Comparison of ENCODE assay signal across 1 cellular context in the genomic region with DNA sequence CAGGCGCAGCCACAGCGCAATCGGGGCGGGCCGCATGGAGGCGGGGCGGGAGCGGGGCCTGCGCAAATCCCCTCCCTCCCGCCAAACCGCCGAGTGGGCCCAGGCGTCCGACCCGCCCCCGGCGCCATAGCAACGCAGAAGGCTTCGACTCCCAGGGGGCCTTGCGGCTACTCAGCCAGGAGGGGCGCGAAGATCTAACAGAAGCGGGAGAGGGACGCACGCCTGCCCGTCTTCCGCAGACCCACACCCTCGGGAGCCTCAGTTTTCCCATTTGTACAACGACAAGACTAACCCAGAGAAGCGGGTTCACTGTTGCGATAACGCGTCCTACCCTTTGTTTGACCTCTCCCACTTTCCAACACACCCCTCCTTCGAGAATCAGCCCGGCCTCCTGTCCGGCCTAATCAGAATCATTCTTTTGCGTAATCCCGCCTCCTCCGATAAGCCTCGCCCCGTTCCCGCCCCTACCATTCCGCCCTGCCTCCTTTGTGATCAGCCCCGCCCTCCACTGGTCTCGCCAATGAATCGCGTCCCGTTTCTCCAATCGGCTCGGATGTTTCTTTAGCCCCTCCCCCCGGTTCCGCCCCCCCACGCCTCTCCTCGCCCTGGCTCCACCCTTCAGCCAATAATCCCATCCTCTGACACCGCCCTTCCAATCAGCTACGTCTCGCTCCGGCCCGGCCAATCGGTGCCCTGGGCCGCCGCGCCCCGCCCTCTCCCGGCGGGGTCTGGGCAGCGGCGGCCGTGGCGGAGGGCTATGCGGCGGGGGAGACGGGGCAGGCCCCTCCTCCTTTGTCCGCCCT.
TF ChIP-seq lines count a peak whose summit lies in the region.

A gene (minus strand): TSS at position 40 of the 803 bp plus-strand sequence. CDS start 4 bp downstream, at position 36.

TF ChIP-seq in HEK293, 187 proteins besides CTCF, POLR2A, EP300 and RAD21 (continued from another document and continues in another):
- TF ChIP-seq, protein P1, sequence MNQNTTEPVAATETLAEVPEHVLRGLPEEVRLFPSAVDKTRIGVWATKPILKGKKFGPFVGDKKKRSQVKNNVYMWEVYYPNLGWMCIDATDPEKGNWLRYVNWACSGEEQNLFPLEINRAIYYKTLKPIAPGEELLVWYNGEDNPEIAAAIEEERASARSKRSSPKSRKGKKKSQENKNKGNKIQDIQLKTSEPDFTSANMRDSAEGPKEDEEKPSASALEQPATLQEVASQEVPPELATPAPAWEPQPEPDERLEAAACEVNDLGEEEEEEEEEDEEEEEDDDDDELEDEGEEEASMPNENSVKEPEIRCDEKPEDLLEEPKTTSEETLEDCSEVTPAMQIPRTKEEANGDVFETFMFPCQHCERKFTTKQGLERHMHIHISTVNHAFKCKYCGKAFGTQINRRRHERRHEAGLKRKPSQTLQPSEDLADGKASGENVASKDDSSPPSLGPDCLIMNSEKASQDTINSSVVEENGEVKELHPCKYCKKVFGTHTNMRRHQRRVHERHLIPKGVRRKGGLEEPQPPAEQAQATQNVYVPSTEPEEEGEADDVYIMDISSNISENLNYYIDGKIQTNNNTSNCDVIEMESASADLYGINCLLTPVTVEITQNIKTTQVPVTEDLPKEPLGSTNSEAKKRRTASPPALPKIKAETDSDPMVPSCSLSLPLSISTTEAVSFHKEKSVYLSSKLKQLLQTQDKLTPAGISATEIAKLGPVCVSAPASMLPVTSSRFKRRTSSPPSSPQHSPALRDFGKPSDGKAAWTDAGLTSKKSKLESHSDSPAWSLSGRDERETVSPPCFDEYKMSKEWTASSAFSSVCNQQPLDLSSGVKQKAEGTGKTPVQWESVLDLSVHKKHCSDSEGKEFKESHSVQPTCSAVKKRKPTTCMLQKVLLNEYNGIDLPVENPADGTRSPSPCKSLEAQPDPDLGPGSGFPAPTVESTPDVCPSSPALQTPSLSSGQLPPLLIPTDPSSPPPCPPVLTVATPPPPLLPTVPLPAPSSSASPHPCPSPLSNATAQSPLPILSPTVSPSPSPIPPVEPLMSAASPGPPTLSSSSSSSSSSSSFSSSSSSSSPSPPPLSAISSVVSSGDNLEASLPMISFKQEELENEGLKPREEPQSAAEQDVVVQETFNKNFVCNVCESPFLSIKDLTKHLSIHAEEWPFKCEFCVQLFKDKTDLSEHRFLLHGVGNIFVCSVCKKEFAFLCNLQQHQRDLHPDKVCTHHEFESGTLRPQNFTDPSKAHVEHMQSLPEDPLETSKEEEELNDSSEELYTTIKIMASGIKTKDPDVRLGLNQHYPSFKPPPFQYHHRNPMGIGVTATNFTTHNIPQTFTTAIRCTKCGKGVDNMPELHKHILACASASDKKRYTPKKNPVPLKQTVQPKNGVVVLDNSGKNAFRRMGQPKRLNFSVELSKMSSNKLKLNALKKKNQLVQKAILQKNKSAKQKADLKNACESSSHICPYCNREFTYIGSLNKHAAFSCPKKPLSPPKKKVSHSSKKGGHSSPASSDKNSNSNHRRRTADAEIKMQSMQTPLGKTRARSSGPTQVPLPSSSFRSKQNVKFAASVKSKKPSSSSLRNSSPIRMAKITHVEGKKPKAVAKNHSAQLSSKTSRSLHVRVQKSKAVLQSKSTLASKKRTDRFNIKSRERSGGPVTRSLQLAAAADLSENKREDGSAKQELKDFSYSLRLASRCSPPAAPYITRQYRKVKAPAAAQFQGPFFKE (tag by site-specific recombination; IDR thresholded peaks at IDR 0.05; ENCODE audit: borderline replicate concordance): no peak
- TF ChIP-seq, protein P2, sequence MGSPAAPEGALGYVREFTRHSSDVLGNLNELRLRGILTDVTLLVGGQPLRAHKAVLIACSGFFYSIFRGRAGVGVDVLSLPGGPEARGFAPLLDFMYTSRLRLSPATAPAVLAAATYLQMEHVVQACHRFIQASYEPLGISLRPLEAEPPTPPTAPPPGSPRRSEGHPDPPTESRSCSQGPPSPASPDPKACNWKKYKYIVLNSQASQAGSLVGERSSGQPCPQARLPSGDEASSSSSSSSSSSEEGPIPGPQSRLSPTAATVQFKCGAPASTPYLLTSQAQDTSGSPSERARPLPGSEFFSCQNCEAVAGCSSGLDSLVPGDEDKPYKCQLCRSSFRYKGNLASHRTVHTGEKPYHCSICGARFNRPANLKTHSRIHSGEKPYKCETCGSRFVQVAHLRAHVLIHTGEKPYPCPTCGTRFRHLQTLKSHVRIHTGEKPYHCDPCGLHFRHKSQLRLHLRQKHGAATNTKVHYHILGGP (tag by site-specific recombination; IDR thresholded peaks at IDR 0.05): no peak
- TF ChIP-seq, protein P3, sequence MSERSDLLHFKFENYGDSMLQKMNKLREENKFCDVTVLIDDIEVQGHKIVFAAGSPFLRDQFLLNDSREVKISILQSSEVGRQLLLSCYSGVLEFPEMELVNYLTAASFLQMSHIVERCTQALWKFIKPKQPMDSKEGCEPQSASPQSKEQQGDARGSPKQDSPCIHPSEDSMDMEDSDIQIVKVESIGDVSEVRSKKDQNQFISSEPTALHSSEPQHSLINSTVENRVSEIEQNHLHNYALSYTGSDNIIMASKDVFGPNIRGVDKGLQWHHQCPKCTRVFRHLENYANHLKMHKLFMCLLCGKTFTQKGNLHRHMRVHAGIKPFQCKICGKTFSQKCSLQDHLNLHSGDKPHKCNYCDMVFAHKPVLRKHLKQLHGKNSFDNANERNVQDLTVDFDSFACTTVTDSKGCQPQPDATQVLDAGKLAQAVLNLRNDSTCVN (tag by site-specific recombination; optimal IDR thresholded peaks at IDR 0.05): peak; percentile 38
- TF ChIP-seq ZNF843 (tag by site-specific recombination; IDR thresholded peaks at IDR 0.05): 0 out of 2 replicates have a peak, but pooled peaks have one; percentile 36
- no peak for TF ChIP-seq ZNF211 (tag by site-specific recombination; IDR thresholded peaks at IDR 0.05; ENCODE audit: low read depth)
- TF ChIP-seq ZNF629 (tag by site-specific recombination; IDR thresholded peaks at IDR 0.05): peak; percentile 70
- peak; percentile 99 for TF ChIP-seq ZFP69B (tag by site-specific recombination; IDR thresholded peaks at IDR 0.05)
- TF ChIP-seq ZNF768 (tag by site-specific recombination; IDR thresholded peaks at IDR 0.05): no peak
- peak; percentile 73 for TF ChIP-seq SP7 (tag by site-specific recombination; IDR thresholded peaks at IDR 0.05)
- TF ChIP-seq, protein P4, sequence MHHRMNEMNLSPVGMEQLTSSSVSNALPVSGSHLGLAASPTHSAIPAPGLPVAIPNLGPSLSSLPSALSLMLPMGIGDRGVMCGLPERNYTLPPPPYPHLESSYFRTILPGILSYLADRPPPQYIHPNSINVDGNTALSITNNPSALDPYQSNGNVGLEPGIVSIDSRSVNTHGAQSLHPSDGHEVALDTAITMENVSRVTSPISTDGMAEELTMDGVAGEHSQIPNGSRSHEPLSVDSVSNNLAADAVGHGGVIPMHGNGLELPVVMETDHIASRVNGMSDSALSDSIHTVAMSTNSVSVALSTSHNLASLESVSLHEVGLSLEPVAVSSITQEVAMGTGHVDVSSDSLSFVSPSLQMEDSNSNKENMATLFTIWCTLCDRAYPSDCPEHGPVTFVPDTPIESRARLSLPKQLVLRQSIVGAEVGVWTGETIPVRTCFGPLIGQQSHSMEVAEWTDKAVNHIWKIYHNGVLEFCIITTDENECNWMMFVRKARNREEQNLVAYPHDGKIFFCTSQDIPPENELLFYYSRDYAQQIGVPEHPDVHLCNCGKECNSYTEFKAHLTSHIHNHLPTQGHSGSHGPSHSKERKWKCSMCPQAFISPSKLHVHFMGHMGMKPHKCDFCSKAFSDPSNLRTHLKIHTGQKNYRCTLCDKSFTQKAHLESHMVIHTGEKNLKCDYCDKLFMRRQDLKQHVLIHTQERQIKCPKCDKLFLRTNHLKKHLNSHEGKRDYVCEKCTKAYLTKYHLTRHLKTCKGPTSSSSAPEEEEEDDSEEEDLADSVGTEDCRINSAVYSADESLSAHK (tag by site-specific recombination; IDR thresholded peaks at IDR 0.05): no peak
- TF ChIP-seq ZFHX2 (tag by site-specific recombination; conservative IDR thresholded peaks at IDR 0.05): peak; percentile 75; the same call in 1 of the 2 replicates
- TF ChIP-seq, protein P5, sequence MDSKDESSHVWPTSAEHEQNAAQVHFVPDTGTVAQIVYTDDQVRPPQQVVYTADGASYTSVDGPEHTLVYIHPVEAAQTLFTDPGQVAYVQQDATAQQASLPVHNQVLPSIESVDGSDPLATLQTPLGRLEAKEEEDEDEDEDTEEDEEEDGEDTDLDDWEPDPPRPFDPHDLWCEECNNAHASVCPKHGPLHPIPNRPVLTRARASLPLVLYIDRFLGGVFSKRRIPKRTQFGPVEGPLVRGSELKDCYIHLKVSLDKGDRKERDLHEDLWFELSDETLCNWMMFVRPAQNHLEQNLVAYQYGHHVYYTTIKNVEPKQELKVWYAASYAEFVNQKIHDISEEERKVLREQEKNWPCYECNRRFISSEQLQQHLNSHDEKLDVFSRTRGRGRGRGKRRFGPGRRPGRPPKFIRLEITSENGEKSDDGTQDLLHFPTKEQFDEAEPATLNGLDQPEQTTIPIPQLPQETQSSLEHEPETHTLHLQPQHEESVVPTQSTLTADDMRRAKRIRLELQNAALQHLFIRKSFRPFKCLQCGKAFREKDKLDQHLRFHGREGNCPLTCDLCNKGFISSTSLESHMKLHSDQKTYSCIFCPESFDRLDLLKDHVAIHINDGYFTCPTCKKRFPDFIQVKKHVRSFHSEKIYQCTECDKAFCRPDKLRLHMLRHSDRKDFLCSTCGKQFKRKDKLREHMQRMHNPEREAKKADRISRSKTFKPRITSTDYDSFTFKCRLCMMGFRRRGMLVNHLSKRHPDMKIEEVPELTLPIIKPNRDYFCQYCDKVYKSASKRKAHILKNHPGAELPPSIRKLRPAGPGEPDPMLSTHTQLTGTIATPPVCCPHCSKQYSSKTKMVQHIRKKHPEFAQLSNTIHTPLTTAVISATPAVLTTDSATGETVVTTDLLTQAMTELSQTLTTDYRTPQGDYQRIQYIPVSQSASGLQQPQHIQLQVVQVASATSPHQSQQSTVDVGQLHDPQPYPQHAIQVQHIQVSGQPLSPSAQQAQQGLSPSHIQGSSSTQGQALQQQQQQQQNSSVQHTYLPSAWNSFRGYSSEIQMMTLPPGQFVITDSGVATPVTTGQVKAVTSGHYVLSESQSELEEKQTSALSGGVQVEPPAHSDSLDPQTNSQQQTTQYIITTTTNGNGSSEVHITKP (tag by site-specific recombination; IDR thresholded peaks at IDR 0.05): peak; percentile 100
- peak; percentile 72; the same call in 1 of the 2 replicates for TF ChIP-seq ZNF324 (tag by site-specific recombination; IDR thresholded peaks at IDR 0.05)
- peak; percentile 72; the same call in 1 of the 2 replicates for TF ChIP-seq ZBTB17 (tag by site-specific recombination; IDR thresholded peaks at IDR 0.05)
- no peak for TF ChIP-seq ZNF626 (tag by site-specific recombination; IDR thresholded peaks at IDR 0.05)
- TF ChIP-seq, protein P6, sequence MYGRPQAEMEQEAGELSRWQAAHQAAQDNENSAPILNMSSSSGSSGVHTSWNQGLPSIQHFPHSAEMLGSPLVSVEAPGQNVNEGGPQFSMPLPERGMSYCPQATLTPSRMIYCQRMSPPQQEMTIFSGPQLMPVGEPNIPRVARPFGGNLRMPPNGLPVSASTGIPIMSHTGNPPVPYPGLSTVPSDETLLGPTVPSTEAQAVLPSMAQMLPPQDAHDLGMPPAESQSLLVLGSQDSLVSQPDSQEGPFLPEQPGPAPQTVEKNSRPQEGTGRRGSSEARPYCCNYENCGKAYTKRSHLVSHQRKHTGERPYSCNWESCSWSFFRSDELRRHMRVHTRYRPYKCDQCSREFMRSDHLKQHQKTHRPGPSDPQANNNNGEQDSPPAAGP (tag by site-specific recombination; IDR thresholded peaks at IDR 0.05): no peak; the same call in none of the 2 replicates
- no peak for TF ChIP-seq ZSCAN30 (tag by site-specific recombination; IDR thresholded peaks at IDR 0.05)
- peak; percentile 100 for TF ChIP-seq SP3 (tag by site-specific recombination; IDR thresholded peaks at IDR 0.05)
- TF ChIP-seq ZNF350 (tag by site-specific recombination; IDR thresholded peaks at IDR 0.05): no peak
- TF ChIP-seq, protein P7, sequence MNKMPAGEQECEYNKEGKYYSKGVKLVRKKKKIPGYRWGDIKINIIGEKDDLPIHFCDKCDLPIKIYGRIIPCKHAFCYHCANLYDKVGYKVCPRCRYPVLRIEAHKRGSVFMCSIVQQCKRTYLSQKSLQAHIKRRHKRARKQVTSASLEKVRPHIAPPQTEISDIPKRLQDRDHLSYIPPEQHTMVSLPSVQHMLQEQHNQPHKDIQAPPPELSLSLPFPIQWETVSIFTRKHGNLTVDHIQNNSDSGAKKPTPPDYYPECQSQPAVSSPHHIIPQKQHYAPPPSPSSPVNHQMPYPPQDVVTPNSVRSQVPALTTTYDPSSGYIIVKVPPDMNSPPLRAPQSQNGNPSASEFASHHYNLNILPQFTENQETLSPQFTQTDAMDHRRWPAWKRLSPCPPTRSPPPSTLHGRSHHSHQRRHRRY (tag by site-specific recombination; IDR thresholded peaks at IDR 0.05): no peak
- no peak for TF ChIP-seq HOXA7 (CRISPR knock-in tag; IDR thresholded peaks at IDR 0.05; ENCODE audit: borderline replicate concordance)
- peak; percentile 55 for TF ChIP-seq ZXDB (tag by site-specific recombination; IDR thresholded peaks at IDR 0.05)
- peak; percentile 84 for TF ChIP-seq KLF16 (tag by site-specific recombination; IDR thresholded peaks at IDR 0.05)
- no peak for TF ChIP-seq ZNF510 (tag by site-specific recombination; IDR thresholded peaks at IDR 0.05; ENCODE audit: insufficient replicate concordance)
- TF ChIP-seq SETDB1 (IDR thresholded peaks at IDR 0.05; ENCODE audit: insufficient read length, low read length): no peak
- TF ChIP-seq, protein P8, sequence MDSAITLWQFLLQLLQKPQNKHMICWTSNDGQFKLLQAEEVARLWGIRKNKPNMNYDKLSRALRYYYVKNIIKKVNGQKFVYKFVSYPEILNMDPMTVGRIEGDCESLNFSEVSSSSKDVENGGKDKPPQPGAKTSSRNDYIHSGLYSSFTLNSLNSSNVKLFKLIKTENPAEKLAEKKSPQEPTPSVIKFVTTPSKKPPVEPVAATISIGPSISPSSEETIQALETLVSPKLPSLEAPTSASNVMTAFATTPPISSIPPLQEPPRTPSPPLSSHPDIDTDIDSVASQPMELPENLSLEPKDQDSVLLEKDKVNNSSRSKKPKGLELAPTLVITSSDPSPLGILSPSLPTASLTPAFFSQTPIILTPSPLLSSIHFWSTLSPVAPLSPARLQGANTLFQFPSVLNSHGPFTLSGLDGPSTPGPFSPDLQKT (IDR thresholded peaks at IDR 0.05; ENCODE audit: borderline replicate concordance, low read depth, low read length): no peak
- no peak for TF ChIP-seq ZNF521 (tag by site-specific recombination; IDR thresholded peaks at IDR 0.05)
- TF ChIP-seq, protein P9, sequence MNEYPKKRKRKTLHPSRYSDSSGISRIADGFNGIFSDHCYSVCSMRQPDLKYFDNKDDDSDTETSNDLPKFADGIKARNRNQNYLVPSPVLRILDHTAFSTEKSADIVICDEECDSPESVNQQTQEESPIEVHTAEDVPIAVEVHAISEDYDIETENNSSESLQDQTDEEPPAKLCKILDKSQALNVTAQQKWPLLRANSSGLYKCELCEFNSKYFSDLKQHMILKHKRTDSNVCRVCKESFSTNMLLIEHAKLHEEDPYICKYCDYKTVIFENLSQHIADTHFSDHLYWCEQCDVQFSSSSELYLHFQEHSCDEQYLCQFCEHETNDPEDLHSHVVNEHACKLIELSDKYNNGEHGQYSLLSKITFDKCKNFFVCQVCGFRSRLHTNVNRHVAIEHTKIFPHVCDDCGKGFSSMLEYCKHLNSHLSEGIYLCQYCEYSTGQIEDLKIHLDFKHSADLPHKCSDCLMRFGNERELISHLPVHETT (tag by site-specific recombination; IDR thresholded peaks at IDR 0.05): peak; percentile 70; the same call in 1 of the 2 replicates
